Comparison of ENCODE assay signal across 1 cellular context in the genomic region with DNA sequence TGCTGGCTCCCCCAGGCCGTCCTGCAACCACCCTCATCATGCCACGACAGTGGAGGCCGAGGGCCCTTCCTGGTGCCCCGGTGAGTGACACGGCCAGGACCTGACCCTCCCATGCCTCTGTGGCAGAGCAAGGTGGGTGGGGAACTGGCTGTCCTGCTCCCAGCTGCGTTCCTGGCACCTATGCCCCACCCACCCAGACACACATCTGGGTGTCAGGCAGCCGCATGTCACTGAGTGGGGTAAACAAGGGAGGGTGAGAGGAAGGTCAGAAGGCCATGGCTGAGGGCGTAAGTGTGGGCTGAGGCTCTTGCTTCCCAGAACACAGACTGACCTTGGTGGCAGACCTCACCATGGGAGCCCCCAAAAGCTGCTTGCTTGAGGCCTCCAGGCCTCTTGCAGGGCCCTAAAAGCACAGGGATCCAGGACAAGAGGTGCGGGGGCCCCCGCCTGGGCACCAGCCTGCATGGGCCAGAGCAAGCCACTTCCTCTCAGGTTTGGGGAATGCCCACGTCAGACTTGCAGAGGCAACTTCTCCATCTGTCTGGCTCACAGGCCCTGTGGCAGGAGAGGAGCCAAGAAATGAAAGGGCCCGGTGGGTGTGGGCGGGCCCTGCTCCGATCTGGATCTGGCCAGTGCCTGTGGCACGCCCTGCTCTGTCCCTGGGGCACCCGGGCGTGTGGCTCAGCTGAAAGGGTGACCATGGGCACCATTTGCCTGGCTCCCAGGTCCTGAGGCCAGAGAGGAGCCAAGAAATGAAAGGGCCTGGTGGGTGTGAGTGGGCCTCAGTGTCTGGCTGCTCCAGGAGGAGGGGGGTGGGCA.
TF ChIP-seq lines count a peak whose summit lies in the region.

No MANE protein-coding gene starts in this region.

TF ChIP-seq in GM12878, 131 proteins besides CTCF, POLR2A, EP300 and RAD21 (continues in another document):
- TF ChIP-seq CHD4 (IDR thresholded peaks at IDR 0.05) (no peak), ZNF384 (IDR thresholded peaks at IDR 0.05; ENCODE audit: borderline replicate concordance, low read depth, low read length) (no peak), FOXK2 (IDR thresholded peaks at IDR 0.05) (peak; percentile 75), PAX8 (IDR thresholded peaks at IDR 0.05) (no peak), SPI1 (IDR thresholded peaks at IDR 0.05; ENCODE audit: borderline replicate concordance, insufficient read depth, low read depth, low read length) (peak; percentile 89), DPF2 (IDR thresholded peaks at IDR 0.05) (peak; percentile 49; the same call in 1 of the 2 replicates), BCLAF1 (IDR thresholded peaks at IDR 0.05) (no peak), POU2F2 (IDR thresholded peaks at IDR 0.05; ENCODE audit: borderline replicate concordance, low read depth, low read length) (peak; percentile 18; the same call in 1 of the 3 replicates), NRF1 (conservative IDR thresholded peaks at IDR 0.05; ENCODE audit: low read depth, low read length) (no peak), STAT3 (IDR thresholded peaks at IDR 0.05; ENCODE audit: low read depth, low read length) (no peak), SMARCA5 (IDR thresholded peaks at IDR 0.05) (no peak; the same call in 1 of the 2 replicates), FOS (IDR thresholded peaks at IDR 0.05; ENCODE audit: borderline replicate concordance, extremely low read depth, insufficient read length) (no peak), ZNF217 (IDR thresholded peaks at IDR 0.05) (no peak), ZNF24 (IDR thresholded peaks at IDR 0.05) (no peak), JUNB (IDR thresholded peaks at IDR 0.05) (no peak), SRF (IDR thresholded peaks at IDR 0.05; ENCODE audit: low read depth in 2 of 2, low read length in 2 of 2) (no peak), REST (IDR thresholded peaks at IDR 0.05; ENCODE audit: low read depth, low read length) (no peak), STAT1 (conservative IDR thresholded peaks at IDR 0.05) (no peak), RELA (IDR thresholded peaks at IDR 0.05; ENCODE audit: borderline replicate concordance, partially characterized antibody) (no peak), YY1 (IDR thresholded peaks at IDR 0.05; ENCODE audit: low read depth, low read length) (0 out of 2 replicates have a peak, but pooled peaks have one; percentile 16), LARP7 (IDR thresholded peaks at IDR 0.05) (no peak), EED (IDR thresholded peaks at IDR 0.05; ENCODE audit: low read depth) (peak; percentile 33; the same call in 1 of the 2 replicates), NFIC (IDR thresholded peaks at IDR 0.05; ENCODE audit: low read depth, low read length) (no peak), ESRRA (IDR thresholded peaks at IDR 0.05; ENCODE audit: low read length) (no peak), CEBPZ (IDR thresholded peaks at IDR 0.05; ENCODE audit: low read depth, low read length) (no peak), BMI1 (IDR thresholded peaks at IDR 0.05; ENCODE audit: borderline replicate concordance) (no peak)
- TF ChIP-seq, protein P1, sequence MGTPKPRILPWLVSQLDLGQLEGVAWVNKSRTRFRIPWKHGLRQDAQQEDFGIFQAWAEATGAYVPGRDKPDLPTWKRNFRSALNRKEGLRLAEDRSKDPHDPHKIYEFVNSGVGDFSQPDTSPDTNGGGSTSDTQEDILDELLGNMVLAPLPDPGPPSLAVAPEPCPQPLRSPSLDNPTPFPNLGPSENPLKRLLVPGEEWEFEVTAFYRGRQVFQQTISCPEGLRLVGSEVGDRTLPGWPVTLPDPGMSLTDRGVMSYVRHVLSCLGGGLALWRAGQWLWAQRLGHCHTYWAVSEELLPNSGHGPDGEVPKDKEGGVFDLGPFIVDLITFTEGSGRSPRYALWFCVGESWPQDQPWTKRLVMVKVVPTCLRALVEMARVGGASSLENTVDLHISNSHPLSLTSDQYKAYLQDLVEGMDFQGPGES (IDR thresholded peaks at IDR 0.05), result no peak
- TF ChIP-seq, protein P2, sequence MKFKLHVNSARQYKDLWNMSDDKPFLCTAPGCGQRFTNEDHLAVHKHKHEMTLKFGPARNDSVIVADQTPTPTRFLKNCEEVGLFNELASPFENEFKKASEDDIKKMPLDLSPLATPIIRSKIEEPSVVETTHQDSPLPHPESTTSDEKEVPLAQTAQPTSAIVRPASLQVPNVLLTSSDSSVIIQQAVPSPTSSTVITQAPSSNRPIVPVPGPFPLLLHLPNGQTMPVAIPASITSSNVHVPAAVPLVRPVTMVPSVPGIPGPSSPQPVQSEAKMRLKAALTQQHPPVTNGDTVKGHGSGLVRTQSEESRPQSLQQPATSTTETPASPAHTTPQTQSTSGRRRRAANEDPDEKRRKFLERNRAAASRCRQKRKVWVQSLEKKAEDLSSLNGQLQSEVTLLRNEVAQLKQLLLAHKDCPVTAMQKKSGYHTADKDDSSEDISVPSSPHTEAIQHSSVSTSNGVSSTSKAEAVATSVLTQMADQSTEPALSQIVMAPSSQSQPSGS (IDR thresholded peaks at IDR 0.05; ENCODE audit: low read length), result no peak
- TF ChIP-seq, protein P3, sequence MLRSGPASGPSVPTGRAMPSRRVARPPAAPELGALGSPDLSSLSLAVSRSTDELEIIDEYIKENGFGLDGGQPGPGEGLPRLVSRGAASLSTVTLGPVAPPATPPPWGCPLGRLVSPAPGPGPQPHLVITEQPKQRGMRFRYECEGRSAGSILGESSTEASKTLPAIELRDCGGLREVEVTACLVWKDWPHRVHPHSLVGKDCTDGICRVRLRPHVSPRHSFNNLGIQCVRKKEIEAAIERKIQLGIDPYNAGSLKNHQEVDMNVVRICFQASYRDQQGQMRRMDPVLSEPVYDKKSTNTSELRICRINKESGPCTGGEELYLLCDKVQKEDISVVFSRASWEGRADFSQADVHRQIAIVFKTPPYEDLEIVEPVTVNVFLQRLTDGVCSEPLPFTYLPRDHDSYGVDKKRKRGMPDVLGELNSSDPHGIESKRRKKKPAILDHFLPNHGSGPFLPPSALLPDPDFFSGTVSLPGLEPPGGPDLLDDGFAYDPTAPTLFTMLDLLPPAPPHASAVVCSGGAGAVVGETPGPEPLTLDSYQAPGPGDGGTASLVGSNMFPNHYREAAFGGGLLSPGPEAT (IDR thresholded peaks at IDR 0.05; ENCODE audit: low read depth), result peak; percentile 44; the same call in 1 of the 2 replicates
- TF ChIP-seq, protein P4, sequence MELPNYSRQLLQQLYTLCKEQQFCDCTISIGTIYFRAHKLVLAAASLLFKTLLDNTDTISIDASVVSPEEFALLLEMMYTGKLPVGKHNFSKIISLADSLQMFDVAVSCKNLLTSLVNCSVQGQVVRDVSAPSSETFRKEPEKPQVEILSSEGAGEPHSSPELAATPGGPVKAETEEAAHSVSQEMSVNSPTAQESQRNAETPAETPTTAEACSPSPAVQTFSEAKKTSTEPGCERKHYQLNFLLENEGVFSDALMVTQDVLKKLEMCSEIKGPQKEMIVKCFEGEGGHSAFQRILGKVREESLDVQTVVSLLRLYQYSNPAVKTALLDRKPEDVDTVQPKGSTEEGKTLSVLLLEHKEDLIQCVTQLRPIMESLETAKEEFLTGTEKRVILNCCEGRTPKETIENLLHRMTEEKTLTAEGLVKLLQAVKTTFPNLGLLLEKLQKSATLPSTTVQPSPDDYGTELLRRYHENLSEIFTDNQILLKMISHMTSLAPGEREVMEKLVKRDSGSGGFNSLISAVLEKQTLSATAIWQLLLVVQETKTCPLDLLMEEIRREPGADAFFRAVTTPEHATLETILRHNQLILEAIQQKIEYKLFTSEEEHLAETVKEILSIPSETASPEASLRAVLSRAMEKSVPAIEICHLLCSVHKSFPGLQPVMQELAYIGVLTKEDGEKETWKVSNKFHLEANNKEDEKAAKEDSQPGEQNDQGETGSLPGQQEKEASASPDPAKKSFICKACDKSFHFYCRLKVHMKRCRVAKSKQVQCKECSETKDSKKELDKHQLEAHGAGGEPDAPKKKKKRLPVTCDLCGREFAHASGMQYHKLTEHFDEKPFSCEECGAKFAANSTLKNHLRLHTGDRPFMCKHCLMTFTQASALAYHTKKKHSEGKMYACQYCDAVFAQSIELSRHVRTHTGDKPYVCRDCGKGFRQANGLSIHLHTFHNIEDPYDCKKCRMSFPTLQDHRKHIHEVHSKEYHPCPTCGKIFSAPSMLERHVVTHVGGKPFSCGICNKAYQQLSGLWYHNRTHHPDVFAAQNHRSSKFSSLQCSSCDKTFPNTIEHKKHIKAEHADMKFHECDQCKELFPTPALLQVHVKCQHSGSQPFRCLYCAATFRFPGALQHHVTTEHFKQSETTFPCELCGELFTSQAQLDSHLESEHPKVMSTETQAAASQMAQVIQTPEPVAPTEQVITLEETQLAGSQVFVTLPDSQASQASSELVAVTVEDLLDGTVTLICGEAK (IDR thresholded peaks at IDR 0.05; ENCODE audit: borderline replicate concordance), result 0 out of 2 replicates have a peak, but pooled peaks have one; percentile 11
- TF ChIP-seq, protein P5, sequence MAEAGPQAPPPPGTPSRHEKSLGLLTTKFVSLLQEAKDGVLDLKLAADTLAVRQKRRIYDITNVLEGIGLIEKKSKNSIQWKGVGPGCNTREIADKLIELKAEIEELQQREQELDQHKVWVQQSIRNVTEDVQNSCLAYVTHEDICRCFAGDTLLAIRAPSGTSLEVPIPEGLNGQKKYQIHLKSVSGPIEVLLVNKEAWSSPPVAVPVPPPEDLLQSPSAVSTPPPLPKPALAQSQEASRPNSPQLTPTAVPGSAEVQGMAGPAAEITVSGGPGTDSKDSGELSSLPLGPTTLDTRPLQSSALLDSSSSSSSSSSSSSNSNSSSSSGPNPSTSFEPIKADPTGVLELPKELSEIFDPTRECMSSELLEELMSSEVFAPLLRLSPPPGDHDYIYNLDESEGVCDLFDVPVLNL (IDR thresholded peaks at IDR 0.05; ENCODE audit: low read depth, low read length), result no peak
